Comparison of ENCODE assay signal across 28 cellular contexts in genomic region chr17:33895491-33895890, GRCh38.
"Had no signal": no experiment of that assay in that cellular context is flagged by ENCODE, and none has a peak within 500 bp of the region (broad histone marks: within the 10 kb centered on the region; RNA-seq: fewer than 3 reads in every experiment).

No MANE protein-coding gene starts in this region.

- H3K36me3 Mint-ChIP-seq: natural killer cell treated with Interleukin-12 subunit alpha and Interleukin-12 subunit beta and Interleukin-15 and Interleukin-18, amount 100 ng/mL, for 72 hours; stimulated activated effector memory CD8-positive, alpha-beta T cell treated with anti-CD3 and anti-CD28 coated beads, Interleukin-12 subunit alpha, Interleukin-12 subunit beta, amount 100 ng/mL, for 72 hours; stimulated activated naive B cell treated with anti-CD40 and anti-IgM and Interleukin-4, amounts not matched to agents 10 μg/mL and 1 μg/mL and 100 μg/mL, for 72 hours had no signal

- H3K9me3 ChIP-seq: neutrophil, pancreas, psoas muscle, right lobe of liver, sigmoid colon, stomach, thoracic aorta, thyroid gland, tibial nerve, upper lobe of left lung, vagina had no signal

- H3K4me1 Mint-ChIP-seq: neural crest cell; stimulated activated effector memory CD8-positive, alpha-beta T cell treated with anti-CD3 and anti-CD28 coated beads, Interleukin-12 subunit alpha, Interleukin-12 subunit beta, amount 100 ng/mL, for 72 hours; stimulated activated naive B cell treated with anti-CD40 and anti-IgM and Interleukin-4, amounts not matched to agents 10 μg/mL and 1 μg/mL and 100 μg/mL, for 72 hours had no signal

- H3K9me3 Mint-ChIP-seq: natural killer cell treated with Interleukin-12 subunit alpha and Interleukin-12 subunit beta and Interleukin-15 and Interleukin-18, amount 100 ng/mL, for 72 hours; nephron progenitor cell; neural crest cell; stimulated activated effector memory CD8-positive, alpha-beta T cell treated with anti-CD3 and anti-CD28 coated beads, Interleukin-12 subunit alpha, Interleukin-12 subunit beta, amount 100 ng/mL, for 72 hours; stimulated activated naive B cell treated with anti-CD40 and anti-IgM and Interleukin-4, amounts not matched to agents 10 μg/mL and 1 μg/mL and 100 μg/mL, for 72 hours; stimulated activated naive CD8-positive, alpha-beta T cell treated with anti-CD3 and anti-CD28 coated beads, Interleukin-15, Interleukin-2, amounts not matched to agents 100 ng/mL and 50 ng/mL, for 24 hours had no signal

- H3K4me3 Mint-ChIP-seq: natural killer cell treated with Interleukin-12 subunit alpha and Interleukin-12 subunit beta and Interleukin-15 and Interleukin-18, amount 100 ng/mL, for 72 hours; nephron progenitor cell; neural crest cell; stimulated activated effector memory CD8-positive, alpha-beta T cell treated with anti-CD3 and anti-CD28 coated beads, Interleukin-12 subunit alpha, Interleukin-12 subunit beta, amount 100 ng/mL, for 72 hours; stimulated activated naive B cell treated with anti-CD40 and anti-IgM and Interleukin-4, amounts not matched to agents 10 μg/mL and 1 μg/mL and 100 μg/mL, for 72 hours; stimulated activated naive CD8-positive, alpha-beta T cell treated with anti-CD3 and anti-CD28 coated beads, Interleukin-15, Interleukin-2, amounts not matched to agents 100 ng/mL and 50 ng/mL, for 24 hours had no signal

- DNase-seq: nephron progenitor cell; nucleus accumbens; pancreas; posterior cingulate gyrus; psoas muscle; right cardiac atrium; right lobe of liver; sigmoid colon; small intestine; stimulated activated CD4-positive, alpha-beta T cell treated with anti-CD3 and anti-CD28 coated beads, Interleukin-15, amount 100 ng/mL, for 24 hours; stimulated activated CD4-positive, alpha-beta T cell treated with anti-CD3 and anti-CD28 coated beads, Interleukin-2, amount 100 ng/mL, for 24 hours; stimulated activated CD4-positive, alpha-beta T cell treated with anti-CD3 and anti-CD28 coated beads, Interleukin-2, amount 100 ng/mL, for 48 hours; stimulated activated CD4-positive, alpha-beta T cell treated with anti-CD3 and anti-CD28 coated beads, Interleukin-4, amount 100 ng/mL, for 24 hours; stimulated activated naive B cell treated with anti-CD40 and anti-IgM and Interleukin-4, amounts not matched to agents 10 μg/mL and 1 μg/mL and 100 μg/mL, for 72 hours; stimulated activated naive CD4-positive, alpha-beta T cell treated with Interleukin-2 at 50 U/mL for 16 hours; stomach; thyroid gland; trophoblast cell; upper lobe of left lung had no signal

- H3K4me1 ChIP-seq: pancreas, psoas muscle, right lobe of liver, sigmoid colon, stomach, thyroid gland, tibial nerve, upper lobe of left lung, vagina had no signal

- ATAC-seq: natural killer cell treated with Interleukin-12 subunit alpha and Interleukin-12 subunit beta and Interleukin-15 and Interleukin-18, amount 100 ng/mL, for 72 hours; pancreas; psoas muscle; right cardiac atrium; right lobe of liver; stimulated activated effector memory CD8-positive, alpha-beta T cell treated with anti-CD3 and anti-CD28 coated beads, Interleukin-12 subunit alpha, Interleukin-12 subunit beta, amount 100 ng/mL, for 72 hours; stimulated activated naive B cell treated with anti-CD40 and anti-IgM and Interleukin-4, amounts not matched to agents 10 μg/mL and 1 μg/mL and 100 μg/mL, for 72 hours had no signal

- H3K27me3 ChIP-seq: right lobe of liver, thyroid gland, tibial nerve, upper lobe of left lung, vagina had no signal

- H3K4me3 ChIP-seq: pancreas, psoas muscle, right lobe of liver, sigmoid colon, stomach, thoracic aorta, thyroid gland, tibial nerve, upper lobe of left lung, vagina had no signal

- H3K36me3 ChIP-seq: neutrophil, pancreas, right lobe of liver, sigmoid colon, stomach, thoracic aorta, thyroid gland, tibial nerve, upper lobe of left lung, vagina had no signal

- H3K27ac ChIP-seq: neutrophil, pancreas, psoas muscle, right lobe of liver, sigmoid colon, stomach, thoracic aorta, thyroid gland, tibial nerve, upper lobe of left lung, vagina had no signal

- H3K27ac Mint-ChIP-seq: natural killer cell treated with Interleukin-12 subunit alpha and Interleukin-12 subunit beta and Interleukin-15 and Interleukin-18, amount 100 ng/mL, for 72 hours; nephron progenitor cell; progenitor cell of endocrine pancreas; stimulated activated effector memory CD8-positive, alpha-beta T cell treated with anti-CD3 and anti-CD28 coated beads, Interleukin-12 subunit alpha, Interleukin-12 subunit beta, amount 100 ng/mL, for 72 hours; stimulated activated naive B cell treated with anti-CD40 and anti-IgM and Interleukin-4, amounts not matched to agents 10 μg/mL and 1 μg/mL and 100 μg/mL, for 72 hours; stimulated activated naive CD8-positive, alpha-beta T cell treated with anti-CD3 and anti-CD28 coated beads, Interleukin-15, Interleukin-2, amounts not matched to agents 100 ng/mL and 50 ng/mL, for 24 hours had no signal
